In genomic region chr19:16609511-16609910, GRCh38 we compare ENCODE assay signal across 16 cellular contexts. TPM values are rescaled to one million over a fixed set of nuclear protein-coding genes. Genes with fewer than 3 reads are reported as not detected.
DNase-seq lines count a peak whose midpoint lies in the region; ATAC-seq and TF ChIP-seq lines count a peak whose summit lies in the region.
"Had no signal": no experiment of that assay in that cellular context is flagged by ENCODE, and none has a peak within 500 bp of the region (broad histone marks: within the 10 kb centered on the region; RNA-seq: fewer than 3 reads in every experiment).

No MANE protein-coding gene starts in this region.

- peaks cover 22% of the 10 kb centered on the region for H3K4me1 ChIP-seq in HEK293 (ENCODE audit: control insufficient read depth, insufficient read depth, low read length)
- H3K4me1 ChIP-seq in rectal smooth muscle tissue (ENCODE audit: control insufficient read depth, insufficient read depth, low read length) = peaks cover 26% of the 10 kb centered on the region
- peaks cover 16 to 18% of the 10 kb centered on the region in 2 donors for H3K4me1 ChIP-seq in uterus
- H3K4me1 ChIP-seq in OCI-LY7 (ENCODE audit: insufficient read depth, low read length, poor library complexity, severe bottlenecking) = peaks cover 62% of the 10 kb centered on the region
- H3K4me1 ChIP-seq: Caco-2 had no signal

- TF ChIP-seq CTCF in HEK293 (tag by site-specific recombination; IDR thresholded peaks at IDR 0.05) (no peak), VCaP (conservative IDR thresholded peaks at IDR 0.05) (no peak), uterus (IDR thresholded peaks at IDR 0.05) (no peak), OCI-LY7 (conservative IDR thresholded peaks at IDR 0.05; ENCODE audit: low read length) (no peak)

- no peaks in the 10 kb centered on the region for H3K9me3 ChIP-seq in HEK293 (ENCODE audit: control insufficient read depth, insufficient read depth, low read depth, low read length)
- no peaks in the 10 kb centered on the region for H3K9me3 ChIP-seq in uterus
- no peaks in the 10 kb centered on the region for H3K9me3 ChIP-seq in OCI-LY7 (ENCODE audit: low read length)
- H3K9me3 ChIP-seq: Caco-2 had no signal

- no peaks in the 10 kb centered on the region for H3K36me3 ChIP-seq in HEK293 (ENCODE audit: control insufficient read depth in 2 of 2, insufficient read depth in 1 of 2, low read length in 2 of 2)
- peaks cover 4% of the 10 kb centered on the region for H3K36me3 ChIP-seq in rectal smooth muscle tissue (ENCODE audit: control insufficient read depth, insufficient read depth, low read length)
- no peaks in the 10 kb centered on the region for H3K36me3 ChIP-seq in uterus
- H3K36me3 ChIP-seq in OCI-LY7 (ENCODE audit: insufficient read depth, low read length) = peaks cover 21% of the 10 kb centered on the region; the same call in 1 of the 2 replicates

- H3K4me3 ChIP-seq in HEK293 (ENCODE audit: low read depth, low read length) (no peak overlapping the region), rectal smooth muscle tissue (ENCODE audit: low read length) (no peak overlapping the region), uterus (no peak overlapping the region), OCI-LY7 (ENCODE audit: low read depth, low read length, poor library complexity, severe bottlenecking) (no peak overlapping the region)
- H3K4me3 ChIP-seq: GM23338 had no signal

- H3K9ac ChIP-seq in rectal smooth muscle tissue (ENCODE audit: low read length) = no peak overlapping the region

- POLR2A ChIA-PET in HEK293 (lab: Yijun Ruan, JAX) (interaction anchor here (1.7 kb wide), 1 partner anchor 18 kb away, joined by 5 read pairs; the partner anchor contains the start of gene MED26), OCI-LY7 (lab: Charles Lee) (interaction anchor here (0.7 to 1.0 kb wide), 4 partner anchors 9 to 617 kb away, joined by 3 read pairs; no protein-coding TSS in a partner anchor)

- peaks cover 43% of the 10 kb centered on the region for H4K20me1 ChIP-seq in OCI-LY7 (ENCODE audit: insufficient read depth, low read length)

- no peak for TF ChIP-seq POLR2A in uterus (IDR thresholded peaks at IDR 0.05)

- H3K79me2 ChIP-seq in OCI-LY7 (ENCODE audit: insufficient read depth, low read depth, low read length) = peaks cover 100% of the 10 kb centered on the region

- H2AFZ ChIP-seq in OCI-LY7 (ENCODE audit: low read length) = no peak overlapping the region
- H2AFZ ChIP-seq: GM23338 had no signal

- H3K27ac ChIP-seq in HEK293 (ENCODE audit: extremely low read depth, low read depth, low read length) = no peak overlapping the region
- H3K27ac ChIP-seq in VCaP = peak overlapping the region; percentile 87
- peak overlapping the region; percentile 4 for H3K27ac ChIP-seq in rectal smooth muscle tissue (ENCODE audit: low read depth, low read length)
- H3K27ac ChIP-seq in uterus = peak overlapping the region; percentile 80 to 96
- H3K27ac ChIP-seq in OCI-LY7 (ENCODE audit: low read depth, low read length, poor library complexity, severe bottlenecking) = no peak overlapping the region
- H3K27ac ChIP-seq: HL-60 had no signal

- DNase-seq in uterus = no peak
- no peak for DNase-seq in nucleus accumbens (lab: John Stamatoyannopoulos, UW)
- no peak for DNase-seq in OCI-LY7 (ENCODE audit: low spot score)
- DNase-seq: ACHN; Caco-2; CD4-positive, alpha-beta T cell; DMS79; GDM1; HCEC 1CT; HFFc6 had no signal

- CTCF ChIA-PET in HEK293 (lab: Yijun Ruan, JAX) (interaction anchor here (0.6 kb wide), 1 partner anchor 89 kb away, joined by 3 read pairs; no protein-coding TSS in a partner anchor), OCI-LY7 (lab: Charles Lee; ENCODE audit: unreplicated experiment) (no interaction called here)

- no peaks in the 10 kb centered on the region for H3K9me2 ChIP-seq in OCI-LY7 (ENCODE audit: insufficient read depth, low read length)

- intact Hi-C loops in uterus (cut with DNase I; ENCODE audit: low total_unique reads) (no loop called here), OCI-LY7 (cut with micrococcal nuclease; ENCODE audit: unreplicated experiment) (no loop called here)

- ATAC-seq in HG03108 (IDR thresholded peaks at IDR 0.05; ENCODE audit: unreplicated experiment) = no peak
- ATAC-seq: GM23338 had no signal

- BruUV-seq in OCI-LY7 (replicated peaks; lab: Mats Ljungman, UMichigan) = no TSS peak

- H3K27me3 ChIP-seq in rectal smooth muscle tissue (ENCODE audit: control insufficient read depth, insufficient read depth, low read length) (no peaks in the 10 kb centered on the region), uterus (no peaks in the 10 kb centered on the region)

- no peak overlapping the region for H3K4me2 ChIP-seq in OCI-LY7 (ENCODE audit: low read length)
- H3K4me2 ChIP-seq: GM23338 had no signal

TF ChIP-seq in HEK293, 187 proteins besides CTCF, POLR2A, EP300 and RAD21:
- TF ChIP-seq PRDM6 (tag by site-specific recombination; IDR thresholded peaks at IDR 0.05) = peak; percentile 45; the same call in 1 of the 2 replicates
- no peak for TF ChIP-seq ZNF23 (tag by site-specific recombination; IDR thresholded peaks at IDR 0.05; ENCODE audit: borderline replicate concordance)
- TF ChIP-seq EGR2 (tag by site-specific recombination; IDR thresholded peaks at IDR 0.05; ENCODE audit: low read depth) = no peak
- TF ChIP-seq, protein P1, sequence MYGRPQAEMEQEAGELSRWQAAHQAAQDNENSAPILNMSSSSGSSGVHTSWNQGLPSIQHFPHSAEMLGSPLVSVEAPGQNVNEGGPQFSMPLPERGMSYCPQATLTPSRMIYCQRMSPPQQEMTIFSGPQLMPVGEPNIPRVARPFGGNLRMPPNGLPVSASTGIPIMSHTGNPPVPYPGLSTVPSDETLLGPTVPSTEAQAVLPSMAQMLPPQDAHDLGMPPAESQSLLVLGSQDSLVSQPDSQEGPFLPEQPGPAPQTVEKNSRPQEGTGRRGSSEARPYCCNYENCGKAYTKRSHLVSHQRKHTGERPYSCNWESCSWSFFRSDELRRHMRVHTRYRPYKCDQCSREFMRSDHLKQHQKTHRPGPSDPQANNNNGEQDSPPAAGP (tag by site-specific recombination; IDR thresholded peaks at IDR 0.05) = no peak
- no peak for TF ChIP-seq ZNF426 (tag by site-specific recombination; IDR thresholded peaks at IDR 0.05)
- TF ChIP-seq ZNF548 (tag by site-specific recombination; IDR thresholded peaks at IDR 0.05) = no peak

RNA-seq across cellular contexts. Expression of gene MED26, which starts 18.5 kb away (rescaled TPM):
- 10 to 100 TPM in 1 of 4 donors, 1 to 10 TPM in 3; 1.5 to 13.5 (median 3.6) TPM for total RNA-seq in uterus
- total RNA-seq in OCI-LY7 (2014; rRNA removed; shearing (Covaris generic)) = 17.2 and 19.4 TPM in 2 replicates
- total RNA-seq in OCI-LY7 (2022) = 26.8 and 27.1 TPM in 2 replicates

RNA-seq across cellular contexts. Expression of gene SLC35E1, which starts 37.3 kb away (rescaled TPM):
- 10 to 100 TPM; 10.2 to 39.8 (median 19.8) TPM for total RNA-seq in uterus
- total RNA-seq in OCI-LY7 (2014; rRNA removed; shearing (Covaris generic)) = 17.3 and 21.1 TPM in 2 replicates
- total RNA-seq in OCI-LY7 (2022) = 37.2 and 41.2 TPM in 2 replicates

RNA-seq across cellular contexts. Expression of gene SMIM7, which starts 50.4 kb away (rescaled TPM):
- total RNA-seq in uterus (100 to 1,000 TPM in 1 of 4 donors, 10 to 100 TPM in 3; 26.6 to 144 (median 85.0) TPM), OCI-LY7 (2022) (96.3 and 104 TPM in 2 replicates)
- total RNA-seq in OCI-LY7 (2014; rRNA removed; shearing (Covaris generic)) = 75.5 and 87.0 TPM in 2 replicates

RNA-seq across cellular contexts. Expression of gene TMEM38A, which starts 51.4 kb away (rescaled TPM):
- total RNA-seq in uterus (1 to 10 TPM in 2 of 4 donors, not detected in 2; 3.5 to 5.0 TPM), OCI-LY7 (2022) (18.1 and 23.6 TPM in 2 replicates)
- total RNA-seq in OCI-LY7 (2014; rRNA removed; shearing (Covaris generic)) = 10.3 and 20.4 TPM in 2 replicates

Comparison
In these comparisons a context has a peak if more than half of its experiments do, and no peak if none do; other contexts are left out.
1. H3K27ac ChIP-seq: peak in VCaP (single experiment), rectal smooth muscle tissue (single experiment) and uterus (2 of 2); none in HEK293 (single experiment) and OCI-LY7 (single experiment).